In the genomic region with DNA sequence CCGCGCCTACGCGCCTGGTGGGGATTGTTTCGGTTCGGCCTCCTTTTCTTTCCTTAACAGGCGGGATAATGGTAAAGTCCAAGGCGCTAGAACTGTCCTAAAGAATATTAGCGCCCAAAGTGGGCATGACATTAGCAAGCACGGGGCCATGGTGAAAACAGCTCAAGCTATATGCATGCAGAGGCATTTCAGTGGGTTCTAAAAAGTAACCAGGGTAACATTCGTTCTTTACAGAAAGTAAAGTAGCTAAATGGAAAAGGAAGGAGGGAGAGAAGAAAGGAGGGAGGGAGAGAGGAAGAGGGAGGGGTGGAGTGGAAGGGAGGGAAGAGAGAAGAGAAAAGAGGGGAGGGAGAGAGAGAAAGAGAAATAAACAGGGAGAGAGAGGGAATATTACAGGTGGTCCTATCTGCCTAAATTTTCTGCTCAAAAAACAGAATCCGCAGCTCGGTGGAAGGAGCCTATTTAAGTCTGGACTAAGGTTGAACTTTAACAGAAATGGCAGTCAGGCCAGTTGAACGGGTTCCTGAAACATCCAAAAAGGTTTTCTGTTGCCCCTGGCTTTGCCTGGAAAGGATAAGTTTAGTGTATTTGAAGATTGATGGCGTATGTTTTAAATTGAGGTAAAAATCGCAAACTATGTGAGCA, we compare ENCODE assay signal across 11 cellular contexts. TPM values are rescaled to one million over a fixed set of nuclear protein-coding genes. Genes with fewer than 3 reads are reported as not detected.
DNase-seq lines count a peak whose midpoint lies in the region; ATAC-seq and TF ChIP-seq lines count a peak whose summit lies in the region.
"Had no signal": no experiment of that assay in that cellular context is flagged by ENCODE, and none has a peak within 500 bp of the region (broad histone marks: within the 10 kb centered on the region; RNA-seq: fewer than 3 reads in every experiment).

No MANE protein-coding gene starts in this region.

- peak overlapping the region; percentile 80 to 81 for H3K27ac ChIP-seq in esophagus (ENCODE audit: low read depth in 2 of 2, low read length in 1 of 2)
- H3K27ac ChIP-seq in osteoblast (ENCODE audit: low read depth, low read length), result no peak overlapping the region

- H3K4me1 ChIP-seq in esophagus (ENCODE audit: control insufficient read depth in 2 of 2, insufficient read depth in 2 of 2, low read length in 1 of 2) (peaks cover 0 to 5% of the 10 kb centered on the region in 2 donors), osteoblast (ENCODE audit: insufficient read depth, low read length) (peaks cover 2% of the 10 kb centered on the region)

- peaks cover 33% of the 10 kb centered on the region for H3K27me3 ChIP-seq in MG63
- H3K27me3 ChIP-seq in esophagus (ENCODE audit: control insufficient read depth in 1 of 2, insufficient read depth in 2 of 2, low read length in 2 of 2), result no peaks in the 10 kb centered on the region
- H3K27me3 ChIP-seq in osteoblast (ENCODE audit: insufficient read depth, low read length), result peaks cover 85% of the 10 kb centered on the region

- no peaks in the 10 kb centered on the region for H4K20me1 ChIP-seq in osteoblast (ENCODE audit: insufficient read depth, low read length)

- no peak overlapping the region for H3K4me3 ChIP-seq in MG63
- H3K4me3 ChIP-seq in esophagus (ENCODE audit: low read depth in 1 of 2, low read length in 2 of 2), result peak overlapping the region; percentile 60 to 66
- H3K4me3 ChIP-seq in osteoblast (ENCODE audit: insufficient read depth, low read length), result no peak overlapping the region

- no peak for ATAC-seq in GM19455 (IDR thresholded peaks at IDR 0.05; ENCODE audit: unreplicated experiment)

- H2AFZ ChIP-seq in osteoblast (ENCODE audit: low read length), result peak overlapping the region; percentile 22

- H3K36me3 ChIP-seq in MG63 (no peaks in the 10 kb centered on the region), esophagus (ENCODE audit: control insufficient read depth in 2 of 2, insufficient read depth in 2 of 2, low read length in 1 of 2) (no peaks in the 10 kb centered on the region), osteoblast (ENCODE audit: insufficient read depth, low read length) (no peaks in the 10 kb centered on the region)

- 4 to 6% methylated on average over 16 of the region's 16 CpGs for WGBS in esophagus, 2 donors

- no peaks in the 10 kb centered on the region for H3K79me2 ChIP-seq in osteoblast (ENCODE audit: insufficient read depth, low read length)

- H3K9me3 ChIP-seq in MG63, result no peaks in the 10 kb centered on the region
- no peaks in the 10 kb centered on the region for H3K9me3 ChIP-seq in esophagus (ENCODE audit: control insufficient read depth in 2 of 2, insufficient read depth in 1 of 2, low read depth in 1 of 2, low read length in 1 of 2)
- no peaks in the 10 kb centered on the region for H3K9me3 ChIP-seq in osteoblast (ENCODE audit: low read depth, low read length)

- TF ChIP-seq CTCF in osteoblast (IDR thresholded peaks at IDR 0.05; ENCODE audit: extremely low read depth, low read depth, low read length), result no peak

- H3K4me2 ChIP-seq in osteoblast (ENCODE audit: insufficient read depth, low read length), result peak overlapping the region; percentile 32

- DNase-seq in DMS53 (lab: John Stamatoyannopoulos, UW) (peak; percentile 38), MG63 (peak; percentile 9), osteoblast (ENCODE audit: insufficient read length, low spot score, missing footprints) (no peak), MV-4-11 (lab: John Stamatoyannopoulos, UW) (no peak), iPS-NIHi7 (ENCODE audit: extremely low spot score) (no peak)
- DNase-seq: hypothalamus, NCI-H187 treated with DMSO at 0.1 percent for 48 hours had no signal

RNA-seq across cellular contexts. Expression of a gene that starts 2.0 kb away (rescaled TPM):
- not detected in 2 replicates for total RNA-seq in MG63 (2014; rRNA removed; shearing (Covaris generic); ENCODE audit: low replicate concordance)
- polyA plus RNA-seq in esophagus, result 1 to 10 TPM; 3.3 to 4.5 TPM
- not detected in 2 replicates for total RNA-seq in osteoblast
- total RNA-seq: HT1080, myocyte had no signal

Comparison
In these comparisons a context has a peak if more than half of its experiments do, and no peak if none do; other contexts are left out.
1. DNase-seq: peak in DMS53 (single experiment) and MG63 (single experiment); none in osteoblast (single experiment), MV-4-11 (single experiment) and iPS-NIHi7 (single experiment).
2. H3K4me3 ChIP-seq: peak in esophagus (2 of 2); none in MG63 (single experiment) and osteoblast (single experiment).